In genomic region chr1:202192770-202193613, GRCh38 we compare ENCODE assay signal across 1 cellular context.
TF ChIP-seq lines count a peak whose summit lies in the region.

No MANE protein-coding gene starts in this region.

TF ChIP-seq in H1, 55 proteins besides CTCF, POLR2A, EP300 and RAD21:
- TF ChIP-seq SUZ12 (IDR thresholded peaks at IDR 0.05; ENCODE audit: low read length) (no peak; the same call in 1 of the 2 replicates), NANOG (IDR thresholded peaks at IDR 0.05; ENCODE audit: insufficient read depth, low read depth, low read length, poor library complexity, severe bottlenecking) (no peak), SAP30 (IDR thresholded peaks at IDR 0.05; ENCODE audit: insufficient read depth, insufficient replicate concordance, low read length) (peak; percentile 81), CBX5 (IDR thresholded peaks at IDR 0.05; ENCODE audit: low read depth, low read length) (no peak), KDM1A (IDR thresholded peaks at IDR 0.05; ENCODE audit: borderline replicate concordance, low read length) (no peak), EZH2 (IDR thresholded peaks at IDR 0.05; ENCODE audit: low read depth, low read length, severe bottlenecking) (peak; percentile 23), CHD7 (IDR thresholded peaks at IDR 0.05; ENCODE audit: insufficient replicate concordance, low read length) (no peak), CHD2 (IDR thresholded peaks at IDR 0.05; ENCODE audit: low read length) (no peak), ASH2L (IDR thresholded peaks at IDR 0.05; ENCODE audit: low read length) (no peak), NRF1 (IDR thresholded peaks at IDR 0.05; ENCODE audit: low read depth, low read length) (no peak), TCF12 (IDR thresholded peaks at IDR 0.05; ENCODE audit: low read depth, low read length) (no peak), HDAC2 (IDR thresholded peaks at IDR 0.05; ENCODE audit: borderline replicate concordance in 1 of 2, low read depth in 2 of 2, low read length in 2 of 2) (0 out of 4 replicates have a peak, but pooled peaks of 1 of the 2 experiments have one; percentile 52), SIRT6 (IDR thresholded peaks at IDR 0.05; ENCODE audit: low read length) (no peak), MAFK (IDR thresholded peaks at IDR 0.05; ENCODE audit: low read depth, low read length) (no peak), E2F6 (IDR thresholded peaks at IDR 0.05) (no peak), YY1 (IDR thresholded peaks at IDR 0.05; ENCODE audit: low read depth, low read length) (no peak), MAX (IDR thresholded peaks at IDR 0.05) (no peak), SIN3A (conservative IDR thresholded peaks at IDR 0.05 in 1 of 2, IDR thresholded peaks at IDR 0.05 in 1 of 2; ENCODE audit: low read depth in 1 of 2, low read length in 2 of 2) (peak; percentile 92 to 98), HDAC6 (IDR thresholded peaks at IDR 0.05; ENCODE audit: low read depth, low read length) (no peak), CEBPB (IDR thresholded peaks at IDR 0.05; ENCODE audit: low read depth, low read length) (no peak), FOSL1 (IDR thresholded peaks at IDR 0.05; ENCODE audit: insufficient read depth, low read depth, low read length) (no peak), SIX5 (IDR thresholded peaks at IDR 0.05; ENCODE audit: low read depth, low read length) (no peak), JUN (IDR thresholded peaks at IDR 0.05; ENCODE audit: low read depth, low read length) (no peak), EGR1 (IDR thresholded peaks at IDR 0.05; ENCODE audit: borderline replicate concordance, low read depth, low read length) (no peak), KDM5A (IDR thresholded peaks at IDR 0.05; ENCODE audit: low read length) (no peak), BRCA1 (IDR thresholded peaks at IDR 0.05; ENCODE audit: low read depth, low read length) (no peak), CBX8 (IDR thresholded peaks at IDR 0.05; ENCODE audit: borderline replicate concordance, low read depth, low read length) (no peak), TEAD4 (IDR thresholded peaks at IDR 0.05; ENCODE audit: low read depth, low read length) (peak; percentile 51; the same call in 1 of the 2 replicates), BACH1 (IDR thresholded peaks at IDR 0.05; ENCODE audit: low read length) (no peak), ZNF274 (IDR thresholded peaks at IDR 0.05; ENCODE audit: borderline replicate concordance, extremely low read depth, low read length) (no peak)
- TF ChIP-seq, protein P1, sequence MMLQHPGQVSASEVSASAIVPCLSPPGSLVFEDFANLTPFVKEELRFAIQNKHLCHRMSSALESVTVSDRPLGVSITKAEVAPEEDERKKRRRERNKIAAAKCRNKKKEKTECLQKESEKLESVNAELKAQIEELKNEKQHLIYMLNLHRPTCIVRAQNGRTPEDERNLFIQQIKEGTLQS (IDR thresholded peaks at IDR 0.05; ENCODE audit: insufficient read depth, low read depth, low read length), result no peak
